9 cellular contexts compared by ENCODE assay signal in genomic region chr19:46546194-46546896, GRCh38. TPM values are rescaled to one million over a fixed set of nuclear protein-coding genes. Genes with fewer than 3 reads are reported as not detected.
DNase-seq lines count a peak whose midpoint lies in the region; ATAC-seq, FAIRE-seq and TF ChIP-seq lines count a peak whose summit lies in the region.
"Had no signal": no experiment of that assay in that cellular context is flagged by ENCODE, and none has a peak within 500 bp of the region (broad histone marks: within the 10 kb centered on the region; RNA-seq: fewer than 3 reads in every experiment).

No MANE protein-coding gene starts in this region.

- H3K4me2 ChIP-seq in BLaER1, result peak overlapping the region; percentile 2; the same call in 1 of the 2 replicates

- H3K9ac ChIP-seq in BLaER1 (no peak overlapping the region), iPS-20b (ENCODE audit: low read depth, low read length) (peak overlapping the region; percentile 33; the same call in 1 of the 2 replicates)

- no peak overlapping the region for H3K4me3 Mint-ChIP-seq in activated CD8-positive, alpha-beta T cell treated with anti-CD3 and anti-CD28 coated beads for 36 hours

- H3K36me3 Mint-ChIP-seq in activated CD8-positive, alpha-beta T cell treated with anti-CD3 and anti-CD28 coated beads for 36 hours (ENCODE audit: low read depth), result no peaks in the 10 kb centered on the region

- intact Hi-C loops in activated CD8-positive, alpha-beta T cell treated with anti-CD3 and anti-CD28 coated beads for 36 hours (cut with micrococcal nuclease), result no loop called here

- peaks cover 2% of the 10 kb centered on the region for H3K4me1 Mint-ChIP-seq in activated CD8-positive, alpha-beta T cell treated with anti-CD3 and anti-CD28 coated beads for 36 hours (ENCODE audit: low read depth)

- H3K4me1 ChIP-seq in BLaER1, result peaks cover 9% of the 10 kb centered on the region
- H3K4me1 ChIP-seq in iPS-20b (ENCODE audit: insufficient read depth, low read length), result no peaks in the 10 kb centered on the region; the same call in 1 of the 2 replicates

- H3K27ac ChIP-seq in BLaER1, result no peak overlapping the region
- H3K27ac ChIP-seq in iPS-20b (ENCODE audit: low read length), result no peak overlapping the region
- H3K27ac ChIP-seq: ovary had no signal

- CTCF ChIA-PET in activated CD8-positive, alpha-beta T cell treated with anti-CD3 and anti-CD28 coated beads for 36 hours (lab: Charles Lee), result interaction anchor here (1.0 to 11.2 kb wide), 6 partner anchors 9 to 115 kb away, joined by 3 to 219 read pairs (median 6); partner anchors contain the start of gene DACT3

- peaks cover 43% of the 10 kb centered on the region for H3K9me3 ChIP-seq in BLaER1
- H3K9me3 ChIP-seq in iPS-20b (ENCODE audit: insufficient read depth, low read depth, low read length), result peaks cover 14% of the 10 kb centered on the region
- H3K9me3 ChIP-seq: ovary had no signal

- no peak overlapping the region for H3K27ac Mint-ChIP-seq in activated CD8-positive, alpha-beta T cell treated with anti-CD3 and anti-CD28 coated beads for 36 hours

- peaks cover 12% of the 10 kb centered on the region for H3K9me3 Mint-ChIP-seq in activated CD8-positive, alpha-beta T cell treated with anti-CD3 and anti-CD28 coated beads for 36 hours

- no peaks in the 10 kb centered on the region for H4K20me1 ChIP-seq in BLaER1

- H3K4me3 ChIP-seq in BLaER1, result no peak overlapping the region
- H3K4me3 ChIP-seq in iPS-20b (ENCODE audit: low read length), result peak overlapping the region; percentile 37; the same call in 1 of the 2 replicates
- H3K4me3 ChIP-seq: ovary had no signal

- POLR2A ChIA-PET in activated CD8-positive, alpha-beta T cell treated with anti-CD3 and anti-CD28 coated beads for 36 hours (lab: Charles Lee), result interaction anchor here (0.7 kb wide), 1 partner anchor 47 kb away, joined by 4 read pairs; no protein-coding TSS in a partner anchor

- DNase-seq in HTR-8/SVneo (ENCODE audit: insufficient read length, low spot score), result peak; percentile 51
- peak; percentile 68 for DNase-seq in activated CD8-positive, alpha-beta T cell treated with anti-CD3 and anti-CD28 coated beads for 36 hours
- peak; percentile 42 for DNase-seq in stimulated activated CD8-positive, alpha-beta memory T cell treated with anti-CD3 and anti-CD28 coated beads, Interleukin-4, amount 100 ng/mL, for 48 hours
- DNase-seq in GM19239 (ENCODE audit: insufficient read length, low spot score), result no peak

- H3K27me3 Mint-ChIP-seq in activated CD8-positive, alpha-beta T cell treated with anti-CD3 and anti-CD28 coated beads for 36 hours, result peaks cover 3% of the 10 kb centered on the region

- ATAC-seq in activated CD8-positive, alpha-beta T cell treated with anti-CD3 and anti-CD28 coated beads for 36 hours, result peak; percentile 90
- no peak for ATAC-seq in GM19397 (IDR thresholded peaks at IDR 0.05; ENCODE audit: unreplicated experiment)
- ATAC-seq in HG03460 (IDR thresholded peaks at IDR 0.05; ENCODE audit: unreplicated experiment), result no peak

- H3K36me3 ChIP-seq in BLaER1 (no peaks in the 10 kb centered on the region), iPS-20b (ENCODE audit: insufficient read depth, low read depth, low read length) (no peaks in the 10 kb centered on the region)
- H3K36me3 ChIP-seq: ovary had no signal

- FAIRE-seq in HTR-8/SVneo (lab: Jason Lieb, UNC), result peak; percentile 4
- FAIRE-seq in GM19239 (lab: Jason Lieb, UNC), result no peak

- H3K27me3 ChIP-seq in BLaER1, result no peaks in the 10 kb centered on the region
- no peaks in the 10 kb centered on the region for H3K27me3 ChIP-seq in iPS-20b (ENCODE audit: insufficient read depth, low read length)
- H3K27me3 ChIP-seq: ovary had no signal

- TF ChIP-seq CTCF in activated CD8-positive, alpha-beta T cell treated with anti-CD3 and anti-CD28 coated beads for 36 hours (IDR thresholded peaks at IDR 0.05), result no peak

RNA-seq across cellular contexts. Expression of gene PNMA8B, which starts 50.7 kb away (rescaled TPM):
- total RNA-seq in activated CD8-positive, alpha-beta T cell treated with anti-CD3 and anti-CD28 coated beads for 36 hours, result not detected

RNA-seq across cellular contexts. Expression of gene CALM3, which starts 54.8 kb away (rescaled TPM):
- total RNA-seq in activated CD8-positive, alpha-beta T cell treated with anti-CD3 and anti-CD28 coated beads for 36 hours, result 100 to 1,000 TPM; 565 to 582 TPM
